Comparison of ENCODE assay signal across 11 cellular contexts in genomic region chr17:37438141-37438540, GRCh38. TPM values are rescaled to one million over a fixed set of nuclear protein-coding genes. Genes with fewer than 3 reads are reported as not detected.
DNase-seq lines count a peak whose midpoint lies in the region; FAIRE-seq and TF ChIP-seq lines count a peak whose summit lies in the region.
"Had no signal": no experiment of that assay in that cellular context is flagged by ENCODE, and none has a peak within 500 bp of the region (broad histone marks: within the 10 kb centered on the region; RNA-seq: fewer than 3 reads in every experiment).

No MANE protein-coding gene starts in this region.

- no peaks in the 10 kb centered on the region for H3K4me1 ChIP-seq in H1 (replicated peaks in 1 of 4; ENCODE audit: control insufficient read depth in 3 of 4, insufficient read depth in 4 of 4, low read length in 3 of 4)
- H3K4me1 ChIP-seq in osteoblast (ENCODE audit: insufficient read depth, low read length), result peaks cover 2% of the 10 kb centered on the region
- H3K4me1 ChIP-seq: lower lobe of right lung, stomach had no signal

- FAIRE-seq in H1 (lab: Jason Lieb, UNC), result no peak

- no peak overlapping the region for H4K91ac ChIP-seq in H1 (replicated peaks; ENCODE audit: insufficient read length, low read length)

- CTCF ChIA-PET in H1 (lab: Charles Lee; ENCODE audit: partially characterized antibody), result interaction anchor here (0.5 to 4.4 kb wide), 30 partner anchors 8 to 543 kb away, joined by 3 to 55 read pairs (median 5); partner anchors contain the start of gene TADA2A

- no peaks in the 10 kb centered on the region for H3K23me2 ChIP-seq in H1 (ENCODE audit: low read depth, low read length)

- H2BK20ac ChIP-seq in H1 (ENCODE audit: low read length), result no peak overlapping the region

- no peak overlapping the region for H3K27ac ChIP-seq in H1 (ENCODE audit: low read depth, low read length)
- H3K27ac ChIP-seq in osteoblast (ENCODE audit: low read depth, low read length), result no peak overlapping the region
- H3K27ac ChIP-seq: lower lobe of right lung, stomach had no signal

- no peak overlapping the region for H4K5ac ChIP-seq in H1 (ENCODE audit: insufficient read length, low read depth, low read length)

- H2BK5ac ChIP-seq in H1 (ENCODE audit: low read depth, low read length), result no peak overlapping the region

- no peak overlapping the region for H3K27ac Mint-ChIP-seq in activated T-helper 2 cell treated with anti-CD3 and anti-CD28 coated beads, Interferon-gamma antibody, Interleukin-2, Interleukin-4, amounts not matched to agents 10 μg/mL and 5 μg/mL and 100 μg/mL, durations not matched to agents 14 hours and 24 hours and 36 hours

- TF ChIP-seq RAD21 in H1 (IDR thresholded peaks at IDR 0.05 in 1 of 2, conservative IDR thresholded peaks at IDR 0.05 in 1 of 2; ENCODE audit: low read depth in 2 of 2, low read length in 2 of 2), result no peak

- no peak overlapping the region for H3K18ac ChIP-seq in H1 (ENCODE audit: extremely low read depth, low read length)

- H3K14ac ChIP-seq in H1 (ENCODE audit: insufficient read length), result no peak overlapping the region

- H3K9me3 ChIP-seq in H1 (ENCODE audit: insufficient read depth in 2 of 2, low read depth in 1 of 2, low read length in 1 of 2), result no peaks in the 10 kb centered on the region
- no peaks in the 10 kb centered on the region for H3K9me3 ChIP-seq in osteoblast (ENCODE audit: low read depth, low read length)
- H3K9me3 ChIP-seq: lower lobe of right lung, stomach had no signal

- H2AFZ ChIP-seq in H1 (ENCODE audit: low read length), result no peak overlapping the region
- no peak overlapping the region for H2AFZ ChIP-seq in osteoblast (ENCODE audit: low read length)

- H2BK12ac ChIP-seq in H1 (ENCODE audit: low read depth, low read length), result no peak overlapping the region

- H3K27me3 Mint-ChIP-seq in activated T-helper 2 cell treated with anti-CD3 and anti-CD28 coated beads, Interferon-gamma antibody, Interleukin-2, Interleukin-4, amounts not matched to agents 10 μg/mL and 5 μg/mL and 100 μg/mL, durations not matched to agents 14 hours and 24 hours and 36 hours (ENCODE audit: low read depth), result no peaks in the 10 kb centered on the region

- DNase-seq in GM06990 (ENCODE audit: extremely low read depth, insufficient read length) (no peak), NAMALWA (ENCODE audit: low spot score) (peak; percentile 12), H1 (ENCODE audit: low read depth in 1 of 2, low spot score in 2 of 2) (no peak), osteoblast (ENCODE audit: insufficient read length, low spot score, missing footprints) (no peak), NCI-H1417 (lab: John Stamatoyannopoulos, UW) (no peak), NCI-H187 (lab: John Stamatoyannopoulos, UW) (no peak), dedifferentiated amniotic fluid mesenchymal stem cell (ENCODE audit: extremely low spot score) (no peak)
- no peak for DNase-seq in activated T-helper 2 cell treated with anti-CD3 and anti-CD28 coated beads, Interferon-gamma antibody, Interleukin-2, Interleukin-4, amounts not matched to agents 10 μg/mL and 5 μg/mL and 100 μg/mL, durations not matched to agents 14 hours and 24 hours and 36 hours (ENCODE audit: low spot score)
- DNase-seq: lower lobe of right lung, NCI-H1048, stomach had no signal

- H3K9me3 Mint-ChIP-seq in activated T-helper 2 cell treated with anti-CD3 and anti-CD28 coated beads, Interferon-gamma antibody, Interleukin-2, Interleukin-4, amounts not matched to agents 10 μg/mL and 5 μg/mL and 100 μg/mL, durations not matched to agents 14 hours and 24 hours and 36 hours, result no peaks in the 10 kb centered on the region

- TF ChIP-seq EP300 in H1 (IDR thresholded peaks at IDR 0.05; ENCODE audit: borderline replicate concordance in 1 of 2, low read depth in 2 of 2, low read length in 2 of 2), result no peak

- no peak overlapping the region for H2BK15ac ChIP-seq in H1 (ENCODE audit: low read length)

- TF ChIP-seq POLR2A in H1 (IDR thresholded peaks at IDR 0.05; ENCODE audit: control extremely low read depth in 1 of 2, low read depth in 2 of 2, low read length in 2 of 2), result no peak

- WGBS in H1 (ENCODE audit: extremely low coverage in 1 of 2, insufficient coverage in 1 of 2, insufficient read length in 1 of 2, insufficient replicate concordance in 2 of 2, low coverage in 1 of 2, low lambda C conversion rate in 2 of 2, missing lambda C conversion rate in 1 of 2), 2 experiments, result 74% methylated on average over 4 of the region's 4 CpGs; no CpG with 5 or more reads in 1 of the 2 experiments

- H3K4me3 Mint-ChIP-seq in activated T-helper 2 cell treated with anti-CD3 and anti-CD28 coated beads, Interferon-gamma antibody, Interleukin-2, Interleukin-4, amounts not matched to agents 10 μg/mL and 5 μg/mL and 100 μg/mL, durations not matched to agents 14 hours and 24 hours and 36 hours (ENCODE audit: low read depth), result no peak overlapping the region

- H2AK5ac ChIP-seq in H1 (ENCODE audit: low read depth, low read length), result no peak overlapping the region

- TF ChIP-seq CTCF in GM06990 (IDR thresholded peaks at IDR 0.05; ENCODE audit: insufficient read depth, low read length, poor library complexity, severe bottlenecking) (peak; percentile 24), H1 (IDR thresholded peaks at IDR 0.05; ENCODE audit: control extremely low read depth in 1 of 3, insufficient read depth in 1 of 3, low read depth in 1 of 3, low read length in 3 of 3) (peak in 2 of 3 experiments; percentile 10 to 55; a peak in 2 of 4 replicates), osteoblast (IDR thresholded peaks at IDR 0.05; ENCODE audit: extremely low read depth, low read depth, low read length) (peak; percentile 28)

- H3K23ac ChIP-seq in H1 (ENCODE audit: insufficient read length), result no peak overlapping the region

- peaks cover 6% of the 10 kb centered on the region for H3K4me1 Mint-ChIP-seq in activated T-helper 2 cell treated with anti-CD3 and anti-CD28 coated beads, Interferon-gamma antibody, Interleukin-2, Interleukin-4, amounts not matched to agents 10 μg/mL and 5 μg/mL and 100 μg/mL, durations not matched to agents 14 hours and 24 hours and 36 hours (ENCODE audit: low read depth)

- H4K20me1 ChIP-seq in H1 (replicated peaks in 1 of 2; ENCODE audit: control insufficient read depth in 1 of 2, insufficient read depth in 2 of 2, low read length in 2 of 2) (no peaks in the 10 kb centered on the region), osteoblast (ENCODE audit: insufficient read depth, low read length) (peaks cover 2% of the 10 kb centered on the region)

- H3K79me1 ChIP-seq in H1 (ENCODE audit: low read depth, low read length), result no peaks in the 10 kb centered on the region

- H3K79me2 ChIP-seq in H1 (ENCODE audit: control insufficient read depth in 1 of 2, insufficient read depth in 2 of 2, low read length in 2 of 2) (no peaks in the 10 kb centered on the region), osteoblast (ENCODE audit: insufficient read depth, low read length) (peaks cover 7% of the 10 kb centered on the region)

- H4K8ac ChIP-seq in H1 (ENCODE audit: extremely low read depth, insufficient read depth, low read length), result no peak overlapping the region

- H3K56ac ChIP-seq in H1 (replicated peaks; ENCODE audit: insufficient read length, low read depth, low read length), result no peak overlapping the region

- peaks cover 69% of the 10 kb centered on the region for H3K36me3 Mint-ChIP-seq in activated T-helper 2 cell treated with anti-CD3 and anti-CD28 coated beads, Interferon-gamma antibody, Interleukin-2, Interleukin-4, amounts not matched to agents 10 μg/mL and 5 μg/mL and 100 μg/mL, durations not matched to agents 14 hours and 24 hours and 36 hours (ENCODE audit: low read depth)

- H3K36me3 ChIP-seq in GM06990 (ENCODE audit: control insufficient read depth, insufficient read depth, low read length), result peaks cover 3% of the 10 kb centered on the region
- H3K36me3 ChIP-seq in H1 (ENCODE audit: control insufficient read depth in 2 of 4, insufficient read depth in 4 of 4, low read length in 3 of 4), result peaks cover 0 to 36% (median 18%) of the 10 kb centered on the region in 4 experiments; a peak in 7 of 8 replicates
- peaks cover 35% of the 10 kb centered on the region for H3K36me3 ChIP-seq in osteoblast (ENCODE audit: insufficient read depth, low read length)

- no peak overlapping the region for H2BK120ac ChIP-seq in H1 (replicated peaks; ENCODE audit: low read depth, low read length)

- H3K4me3 ChIP-seq in GM06990 (replicated peaks; ENCODE audit: low read depth, low read length) (no peak overlapping the region), H1 (ENCODE audit: extremely low read depth in 1 of 4, insufficient read depth in 2 of 4, low read depth in 3 of 4, low read length in 4 of 4) (no peak overlapping the region), osteoblast (ENCODE audit: insufficient read depth, low read length) (no peak overlapping the region)
- H3K4me3 ChIP-seq: lower lobe of right lung, stomach had no signal

- H3K4me2 ChIP-seq in H1 (ENCODE audit: insufficient read depth in 1 of 2, low read depth in 2 of 2, low read length in 2 of 2) (no peak overlapping the region), osteoblast (ENCODE audit: insufficient read depth, low read length) (no peak overlapping the region)

- no peak overlapping the region for H3K4ac ChIP-seq in H1 (replicated peaks; ENCODE audit: insufficient read length, low read depth, low read length)

- POLR2A ChIA-PET in H1 (lab: Charles Lee; ENCODE audit: partially characterized antibody), result interaction anchor here (0.6 to 1.3 kb wide), 4 partner anchors 10 to 97 kb away, joined by 3 to 4 read pairs (median 3); no protein-coding TSS in a partner anchor

- intact Hi-C loops in activated T-helper 2 cell treated with anti-CD3 and anti-CD28 coated beads, Interferon-gamma antibody, Interleukin-2, Interleukin-4, amounts not matched to agents 10 μg/mL and 5 μg/mL and 100 μg/mL, durations not matched to agents 14 hours and 24 hours and 36 hours (cut with micrococcal nuclease), result no loop called here

- H3K9ac ChIP-seq in H1 (replicated peaks in 1 of 4; ENCODE audit: extremely low read depth in 1 of 4, low read depth in 3 of 4, low read length in 3 of 4), result no peak overlapping the region

- H3K27me3 ChIP-seq in GM06990 (replicated peaks; ENCODE audit: control insufficient read depth, insufficient read depth, low read length), result no peaks in the 10 kb centered on the region
- no peaks in the 10 kb centered on the region for H3K27me3 ChIP-seq in H1 (replicated peaks in 1 of 4; ENCODE audit: control insufficient read depth in 3 of 4, extremely low read depth in 1 of 4, insufficient read depth in 3 of 4, low read length in 3 of 4)
- H3K27me3 ChIP-seq in osteoblast (ENCODE audit: insufficient read depth, low read length), result no peaks in the 10 kb centered on the region
- H3K27me3 ChIP-seq: stomach had no signal

RNA-seq across cellular contexts. Expression of gene TADA2A, which starts 31.5 kb away (rescaled TPM):
- total RNA-seq in H1 (2021; fragmentation: NEBNext Ultra II Directional; extraction: Animal tissue kit (Norgen Biotek cat#: 25700)), result 18.2 and 18.5 TPM in 2 replicates
- 4.7 and 8.4 TPM in 2 replicates for polyA plus RNA-seq in H1 (2011; rRNA removed)
- polyA plus RNA-seq in H1 (2011; cell fraction: cytosol; rRNA removed), result 10.1 TPM
- 15.4 TPM for polyA plus RNA-seq in H1 (2011; cell fraction: nucleus; rRNA removed)
- 12.9 to 19.6 TPM (median 14.9 TPM) in 4 replicates for polyA plus RNA-seq in H1 (2012, experiment 1 of 2)
- polyA plus RNA-seq in H1 (2012, experiment 2 of 2), result 7.0 TPM
- 14.3 TPM for polyA plus RNA-seq in H1 (2013, experiment 1 of 2)
- polyA plus RNA-seq in H1 (2013, experiment 2 of 2), result 15.0 TPM
- 37.6 and 43.3 TPM in 2 replicates for polyA minus RNA-seq in H1 (2011; rRNA and poly(A)+ RNA removed)
- 9.5 TPM for polyA minus RNA-seq in H1 (2011; cell fraction: cytosol; rRNA and poly(A)+ RNA removed)
- 29.8 TPM for polyA minus RNA-seq in H1 (2011; cell fraction: nucleus; rRNA and poly(A)+ RNA removed)
- total RNA-seq in osteoblast, result 18.6 and 21.4 TPM in 2 replicates
- 34.3 and 34.6 TPM in 2 replicates for total RNA-seq in activated T-helper 2 cell treated with anti-CD3 and anti-CD28 coated beads, Interferon-gamma antibody, Interleukin-2, Interleukin-4, amounts not matched to agents 10 μg/mL and 5 μg/mL and 100 μg/mL, durations not matched to agents 14 hours and 24 hours and 36 hours

RNA-seq across cellular contexts. Expression of gene ACACA, which starts 31.5 kb away (rescaled TPM):
- 160 and 171 TPM in 2 replicates for total RNA-seq in H1 (2021; fragmentation: NEBNext Ultra II Directional; extraction: Animal tissue kit (Norgen Biotek cat#: 25700))
- polyA plus RNA-seq in H1 (2011; rRNA removed), result 64.0 and 74.0 TPM in 2 replicates
- polyA plus RNA-seq in H1 (2011; cell fraction: cytosol; rRNA removed), result 69.4 TPM
- 108 TPM for polyA plus RNA-seq in H1 (2011; cell fraction: nucleus; rRNA removed)
- 81.4 to 104 TPM (median 89.5 TPM) in 4 replicates for polyA plus RNA-seq in H1 (2012, experiment 1 of 2)
- 12.2 TPM for polyA plus RNA-seq in H1 (2012, experiment 2 of 2)
- 40.9 TPM for polyA plus RNA-seq in H1 (2013, experiment 1 of 2)
- 40.4 TPM for polyA plus RNA-seq in H1 (2013, experiment 2 of 2)
- polyA minus RNA-seq in H1 (2011; rRNA and poly(A)+ RNA removed), result 334 and 383 TPM in 2 replicates
- 216 TPM for polyA minus RNA-seq in H1 (2011; cell fraction: cytosol; rRNA and poly(A)+ RNA removed)
- 428 TPM for polyA minus RNA-seq in H1 (2011; cell fraction: nucleus; rRNA and poly(A)+ RNA removed)
- 78.9 and 86.6 TPM in 2 replicates for total RNA-seq in osteoblast
- 109 and 110 TPM in 2 replicates for total RNA-seq in activated T-helper 2 cell treated with anti-CD3 and anti-CD28 coated beads, Interferon-gamma antibody, Interleukin-2, Interleukin-4, amounts not matched to agents 10 μg/mL and 5 μg/mL and 100 μg/mL, durations not matched to agents 14 hours and 24 hours and 36 hours

RNA-seq across cellular contexts. Expression of gene DUSP14, which starts 51.5 kb away (rescaled TPM):
- total RNA-seq in H1 (2021; fragmentation: NEBNext Ultra II Directional; extraction: Animal tissue kit (Norgen Biotek cat#: 25700)), result 20.7 and 22.1 TPM in 2 replicates
- polyA plus RNA-seq in H1 (2011; rRNA removed), result 35.2 and 37.9 TPM in 2 replicates
- 36.4 TPM for polyA plus RNA-seq in H1 (2011; cell fraction: cytosol; rRNA removed)
- polyA plus RNA-seq in H1 (2011; cell fraction: nucleus; rRNA removed), result 28.1 TPM
- 20.7 to 25.5 TPM (median 22.4 TPM) in 4 replicates for polyA plus RNA-seq in H1 (2012, experiment 1 of 2)
- polyA plus RNA-seq in H1 (2012, experiment 2 of 2), result 30.6 TPM
- 17.9 TPM for polyA plus RNA-seq in H1 (2013, experiment 1 of 2)
- polyA plus RNA-seq in H1 (2013, experiment 2 of 2), result 17.6 TPM
- polyA minus RNA-seq in H1 (2011; rRNA and poly(A)+ RNA removed), result 33.6 and 34.0 TPM in 2 replicates
- 17.0 TPM for polyA minus RNA-seq in H1 (2011; cell fraction: cytosol; rRNA and poly(A)+ RNA removed)
- polyA minus RNA-seq in H1 (2011; cell fraction: nucleus; rRNA and poly(A)+ RNA removed), result 9.7 TPM
- 79.3 and 97.7 TPM in 2 replicates for total RNA-seq in osteoblast
- 19.5 and 21.0 TPM in 2 replicates for total RNA-seq in activated T-helper 2 cell treated with anti-CD3 and anti-CD28 coated beads, Interferon-gamma antibody, Interleukin-2, Interleukin-4, amounts not matched to agents 10 μg/mL and 5 μg/mL and 100 μg/mL, durations not matched to agents 14 hours and 24 hours and 36 hours
